In genomic region chr5:1510631-1511030, GRCh38 we compare ENCODE assay signal across 13 cellular contexts. TPM values are rescaled to one million over a fixed set of nuclear protein-coding genes. Genes with fewer than 3 reads are reported as not detected.
DNase-seq lines count a peak whose midpoint lies in the region; ATAC-seq and TF ChIP-seq lines count a peak whose summit lies in the region.
"Had no signal": no experiment of that assay in that cellular context is flagged by ENCODE, and none has a peak within 500 bp of the region (broad histone marks: within the 10 kb centered on the region; RNA-seq: fewer than 3 reads in every experiment).

No MANE protein-coding gene starts in this region.

- H3K9me3 Mint-ChIP-seq in IgD-negative memory B cell: no peaks in the 10 kb centered on the region
- no peaks in the 10 kb centered on the region for H3K9me3 Mint-ChIP-seq in activated naive CD8-positive, alpha-beta T cell treated with anti-CD3 and anti-CD28 coated beads, Interleukin-2, amount 50 U/mL, for 24 hours
- H3K9me3 Mint-ChIP-seq: nephron progenitor cell had no signal

- DNase-seq in activated naive CD8-positive, alpha-beta T cell treated with anti-CD3 and anti-CD28 coated beads, Interleukin-2, amount 50 U/mL, for 24 hours: peak; percentile 1
- peak; percentile 31 to 77 for DNase-seq in left lung
- peak; percentile 1 for DNase-seq in stimulated activated naive CD8-positive, alpha-beta T cell treated with anti-CD3 and anti-CD28 coated beads, Interleukin-15, Interleukin-2, amounts not matched to agents 100 U/mL and 50 U/mL, for 24 hours
- DNase-seq in activated gamma-delta T cell (lab: John Stamatoyannopoulos, UW): no peak
- DNase-seq in NCI-H226: no peak
- no peak for DNase-seq in stimulated activated CD8-positive, alpha-beta memory T cell treated with anti-CD3 and anti-CD28 coated beads, Interleukin-4, amount 100 ng/mL, for 48 hours
- DNase-seq: nephron progenitor cell, substantia nigra had no signal

- intact Hi-C loops in left lung (cut with DNase I): no loop called here

- no peaks in the 10 kb centered on the region for H3K9me3 ChIP-seq in left lung

- TF ChIP-seq CTCF in left lung (IDR thresholded peaks at IDR 0.05): no peak

- H3K36me3 ChIP-seq in left lung: peaks cover 0 to 60% of the 10 kb centered on the region in 2 donors

- H3K4me1 Mint-ChIP-seq in IgD-negative memory B cell: peaks cover 29 to 41% (median 34%) of the 10 kb centered on the region in 3 donors
- peaks cover 9% of the 10 kb centered on the region for H3K4me1 Mint-ChIP-seq in activated naive CD8-positive, alpha-beta T cell treated with anti-CD3 and anti-CD28 coated beads, Interleukin-2, amount 50 U/mL, for 24 hours

- no peak for ATAC-seq in activated naive CD8-positive, alpha-beta T cell treated with anti-CD3 and anti-CD28 coated beads, Interleukin-2, amount 50 U/mL, for 24 hours
- ATAC-seq in left lung: no peak
- no peak for ATAC-seq in stimulated activated naive CD8-positive, alpha-beta T cell treated with anti-CD3 and anti-CD28 coated beads, Interleukin-15, Interleukin-2, amounts not matched to agents 100 U/mL and 50 U/mL, for 24 hours
- ATAC-seq in HG02759 (IDR thresholded peaks at IDR 0.05; ENCODE audit: unreplicated experiment): no peak
- ATAC-seq: HCT116, SK-N-SH treated with all-trans-retinoic acid at 6 μM for 48 hours had no signal

- H3K27ac ChIP-seq in left lung: no peak overlapping the region
- H3K27ac ChIP-seq: VCaP had no signal

- H3K36me3 Mint-ChIP-seq in IgD-negative memory B cell: no peaks in the 10 kb centered on the region
- H3K36me3 Mint-ChIP-seq in activated naive CD8-positive, alpha-beta T cell treated with anti-CD3 and anti-CD28 coated beads, Interleukin-2, amount 50 U/mL, for 24 hours (ENCODE audit: low read depth): peaks cover 6% of the 10 kb centered on the region

- no peaks in the 10 kb centered on the region for H3K27me3 ChIP-seq in left lung

- H3K4me3 ChIP-seq in left lung: no peak overlapping the region

- H3K4me1 ChIP-seq in left lung: peaks cover 5 to 54% of the 10 kb centered on the region in 2 donors

- H3K27ac Mint-ChIP-seq in IgD-negative memory B cell: peak overlapping the region; percentile 89 to 96 (median 90)
- no peak overlapping the region for H3K27ac Mint-ChIP-seq in activated naive CD8-positive, alpha-beta T cell treated with anti-CD3 and anti-CD28 coated beads, Interleukin-2, amount 50 U/mL, for 24 hours

- peak overlapping the region in 2 of 4 donors; percentile 74 to 77 for H3K4me3 Mint-ChIP-seq in IgD-negative memory B cell
- H3K4me3 Mint-ChIP-seq in activated naive CD8-positive, alpha-beta T cell treated with anti-CD3 and anti-CD28 coated beads, Interleukin-2, amount 50 U/mL, for 24 hours: no peak overlapping the region
- H3K4me3 Mint-ChIP-seq: nephron progenitor cell had no signal

- H3K27me3 Mint-ChIP-seq in IgD-negative memory B cell: peaks cover 2% of the 10 kb centered on the region
- H3K27me3 Mint-ChIP-seq in activated naive CD8-positive, alpha-beta T cell treated with anti-CD3 and anti-CD28 coated beads, Interleukin-2, amount 50 U/mL, for 24 hours: no peaks in the 10 kb centered on the region

RNA-seq across cellular contexts. Expression of gene LPCAT1, which starts 13.1 kb away (rescaled TPM):
- polyA plus RNA-seq in IgD-negative memory B cell: 76.4 TPM
- 100 to 1,000 TPM; 458 to 751 TPM for total RNA-seq in left lung

Comparison
In these comparisons a context has a peak if more than half of its experiments do, and no peak if none do; other contexts are left out.
1. DNase-seq: peak in activated naive CD8-positive, alpha-beta T cell treated with anti-CD3 and anti-CD28 coated beads, Interleukin-2, amount 50 U/mL, for 24 hours (single experiment), left lung (2 of 2) and stimulated activated naive CD8-positive, alpha-beta T cell treated with anti-CD3 and anti-CD28 coated beads, Interleukin-15, Interleukin-2, amounts not matched to agents 100 U/mL and 50 U/mL, for 24 hours (single experiment); none in activated gamma-delta T cell (single experiment), NCI-H226 (single experiment) and stimulated activated CD8-positive, alpha-beta memory T cell treated with anti-CD3 and anti-CD28 coated beads, Interleukin-4, amount 100 ng/mL, for 48 hours (single experiment).